ENCODE assay signal across 25 cellular contexts in the genomic region with DNA sequence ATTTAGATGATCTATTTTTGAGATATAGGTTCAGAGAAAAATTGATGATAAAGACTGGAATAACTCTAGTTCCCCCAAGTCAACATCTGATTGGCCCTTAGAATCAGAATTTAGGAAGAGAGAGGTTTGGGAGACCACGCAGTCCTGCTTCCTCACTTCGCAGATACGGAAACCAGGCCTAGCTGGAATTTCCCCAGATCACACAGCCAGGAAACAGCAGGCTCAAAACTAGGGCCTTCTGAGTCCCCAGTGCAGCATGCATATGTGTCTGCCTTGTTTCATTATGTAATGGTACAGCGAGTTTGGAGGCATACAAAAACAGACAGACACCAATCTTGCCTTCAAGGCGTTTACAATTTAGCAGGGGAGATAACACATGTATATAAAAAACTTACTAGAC.
"Had no signal": no experiment of that assay in that cellular context is flagged by ENCODE, and none has a peak within 500 bp of the region (broad histone marks: within the 10 kb centered on the region; RNA-seq: fewer than 3 reads in every experiment).

No MANE protein-coding gene starts in this region.

- H3K9me3 Mint-ChIP-seq: activated CD4-positive, alpha-beta memory T cell treated with anti-CD3 and anti-CD28 coated beads for 36 hours; activated CD4-positive, alpha-beta T cell treated with anti-CD3 and anti-CD28 coated beads, Interleukin-2, amount 10 ng/mL, durations not matched to agents 7 days and 5 days; activated naive CD8-positive, alpha-beta T cell treated with anti-CD3 and anti-CD28 coated beads, Interleukin-2, amount 10 ng/mL, durations not matched to agents 7 days and 5 days; WTC11 had no signal

- H3K27ac Mint-ChIP-seq: activated CD4-positive, alpha-beta memory T cell treated with anti-CD3 and anti-CD28 coated beads for 36 hours; activated CD4-positive, alpha-beta T cell treated with anti-CD3 and anti-CD28 coated beads, Interleukin-2, amount 10 ng/mL, durations not matched to agents 7 days and 5 days; activated naive CD8-positive, alpha-beta T cell treated with anti-CD3 and anti-CD28 coated beads, Interleukin-2, amount 10 ng/mL, durations not matched to agents 7 days and 5 days had no signal

- H3K4me3 Mint-ChIP-seq: activated CD4-positive, alpha-beta memory T cell treated with anti-CD3 and anti-CD28 coated beads for 36 hours; activated CD4-positive, alpha-beta T cell treated with anti-CD3 and anti-CD28 coated beads, Interleukin-2, amount 10 ng/mL, durations not matched to agents 7 days and 5 days; activated naive CD8-positive, alpha-beta T cell treated with anti-CD3 and anti-CD28 coated beads, Interleukin-2, amount 10 ng/mL, durations not matched to agents 7 days and 5 days; WTC11 had no signal

- ATAC-seq: Panc1, SK-N-SH treated with all-trans-retinoic acid at 6 μM for 48 hours, WTC11 had no signal

- H3K36me3 Mint-ChIP-seq: activated CD4-positive, alpha-beta memory T cell treated with anti-CD3 and anti-CD28 coated beads for 36 hours; activated naive CD8-positive, alpha-beta T cell treated with anti-CD3 and anti-CD28 coated beads, Interleukin-2, amount 10 ng/mL, durations not matched to agents 7 days and 5 days; WTC11 had no signal

- DNase-seq: activated CD4-positive, alpha-beta memory T cell treated with anti-CD3 and anti-CD28 coated beads for 36 hours; activated CD4-positive, alpha-beta T cell treated with anti-CD3 and anti-CD28 coated beads, Interleukin-2, amount 10 ng/mL, durations not matched to agents 7 days and 5 days; activated CD4-positive, CD25-positive, alpha-beta regulatory T cell treated with anti-CD3 and anti-CD28 coated beads, Interleukin-2, amount 50 U/mL, for 72 hours; activated CD8-positive, alpha-beta memory T cell treated with anti-CD3 and anti-CD28 coated beads for 24 hours; activated naive CD4-positive, alpha-beta T cell treated with anti-CD3 and anti-CD28 coated beads, Interleukin-2, amount 50 U/mL, for 16 hours; activated naive CD8-positive, alpha-beta T cell treated with anti-CD3 and anti-CD28 coated beads, Interleukin-2, amount 10 ng/mL, durations not matched to agents 7 days and 5 days; activated T-cell treated with anti-CD3 and anti-CD28 coated beads for 4 hours; activated T-cell treated with anti-CD3 and anti-CD28 coated beads, Interleukin-2, amount 50 U/mL, for 48 hours; adrenal gland; anterior cingulate cortex; MG63; NCI-H1105; NCI-H1436; NCI-H1694 treated with DMSO at 0.1 percent for 48 hours; NCI-H2029 treated with DMSO at 0.1 percent for 48 hours; NCI-H345; NCI-H510A treated with DMSO at 0.1 percent for 48 hours; NCI-H69; NK-92 treated with Interleukin-12 subunit alpha and Interleukin-12 subunit beta, amount 100 ng/mL, for 24 hours; SHP77; SW 1271; T-helper 9 cell had no signal

- H3K27me3 Mint-ChIP-seq: activated CD4-positive, alpha-beta memory T cell treated with anti-CD3 and anti-CD28 coated beads for 36 hours had no signal
